8 cellular contexts compared by ENCODE assay signal in genomic region chr2:60556998-60557955, GRCh38. TPM values are rescaled to one million over a fixed set of nuclear protein-coding genes. Genes with fewer than 3 reads are reported as not detected.
A peak's percentile ranks its signal among the peaks of the same experiment; 100 is the strongest.
DNase-seq lines count a peak whose midpoint lies in the region; ATAC-seq lines count a peak whose summit lies in the region.

No MANE protein-coding gene starts in this region.

- peak overlapping the region; percentile 65 to 68 for H3K4me3 ChIP-seq in duodenal mucosa (ENCODE audit: low read depth in 1 of 2, low read length in 2 of 2)

- peaks cover 17 to 23% of the 10 kb centered on the region in 2 donors for H3K4me1 ChIP-seq in duodenal mucosa (ENCODE audit: control insufficient read depth in 1 of 2, insufficient read depth in 2 of 2, low read length in 2 of 2)

- ATAC-seq in GM18511 (IDR thresholded peaks at IDR 0.05; ENCODE audit: unreplicated experiment) (no peak), HG03095 (IDR thresholded peaks at IDR 0.05; ENCODE audit: unreplicated experiment) (no peak)

- in situ Hi-C loops in G401 (cut with HindIII; ENCODE audit: low sequenced_read_pairs), result no loop called here

- H3K9me3 ChIP-seq in duodenal mucosa (ENCODE audit: control insufficient read depth in 1 of 2, low read length in 2 of 2), result no peaks in the 10 kb centered on the region

- peaks cover 9 to 20% of the 10 kb centered on the region in 2 donors for H3K27me3 ChIP-seq in duodenal mucosa (ENCODE audit: control insufficient read depth in 1 of 2, insufficient read depth in 2 of 2, low read length in 2 of 2)

- DNase-seq in NOMO-1 treated with DMSO at 0.1 percent for 48 hours (lab: John Stamatoyannopoulos, UW; ENCODE audit: unreplicated experiment) (peak; percentile 8), NOMO-1 treated with dmso at 0.1 percent for 144 hours (lab: John Stamatoyannopoulos, UW; ENCODE audit: unreplicated experiment) (no peak), NCI-H2227 treated with DMSO at 0.1 percent for 48 hours (lab: John Stamatoyannopoulos, UW) (peak; percentile 62), retina (peak; percentile 47), G401 (ENCODE audit: low spot score) (no peak)

- no peak overlapping the region for H3K27ac ChIP-seq in duodenal mucosa (ENCODE audit: low read depth, low read length)

- peak overlapping the region; percentile 10 to 51 for H3K9ac ChIP-seq in duodenal mucosa (ENCODE audit: low read depth in 1 of 2, low read length in 2 of 2)

- H3K36me3 ChIP-seq in duodenal mucosa (ENCODE audit: control insufficient read depth in 1 of 2, insufficient read depth in 2 of 2, low read length in 2 of 2), result no peaks in the 10 kb centered on the region

RNA-seq across cellular contexts. Expression of gene BCL11A, which starts 3.8 kb away (rescaled TPM):
- total RNA-seq in G401 (2014; rRNA removed; shearing (Covaris generic)), result 0.54 TPM in 1 of 2 replicates, not detected in the other

Comparison
In these comparisons a context has a peak if more than half of its experiments do, and no peak if none do; other contexts are left out.
1. DNase-seq: peak in NOMO-1 treated with DMSO at 0.1 percent for 48 hours (single experiment), NCI-H2227 treated with DMSO at 0.1 percent for 48 hours (single experiment) and retina (single experiment); none in NOMO-1 treated with dmso at 0.1 percent for 144 hours (single experiment) and G401 (single experiment).